15 cellular contexts compared by ENCODE assay signal in the genomic region with DNA sequence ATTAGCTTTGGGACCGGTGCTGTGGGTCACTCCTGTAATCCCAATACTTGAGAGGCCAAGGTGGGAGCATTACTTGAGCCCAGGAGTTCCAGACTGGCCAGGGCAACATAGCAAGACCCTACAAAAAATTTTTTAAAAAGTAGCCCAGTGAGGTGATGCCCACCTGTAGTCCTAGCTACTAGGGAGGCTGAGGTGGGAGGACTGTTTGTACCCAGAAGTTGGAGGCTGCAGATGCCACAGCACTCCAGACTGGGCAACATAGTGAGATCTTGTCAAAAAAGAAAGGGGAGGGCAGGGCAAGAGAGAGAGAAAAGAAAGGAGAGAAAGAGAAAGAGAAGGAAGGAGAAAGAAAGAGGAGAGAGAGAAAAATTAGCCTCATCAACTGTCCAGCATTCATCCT. TPM values are rescaled to one million over a fixed set of nuclear protein-coding genes. Genes with fewer than 3 reads are reported as not detected.
DNase-seq lines count a peak whose midpoint lies in the region; FAIRE-seq and TF ChIP-seq lines count a peak whose summit lies in the region.
"Had no signal": no experiment of that assay in that cellular context is flagged by ENCODE, and none has a peak within 500 bp of the region (broad histone marks: within the 10 kb centered on the region; RNA-seq: fewer than 3 reads in every experiment).

No MANE protein-coding gene starts in this region.

- H4K20me1 ChIP-seq in astrocyte (ENCODE audit: insufficient read depth, low read length), result peaks cover 54% of the 10 kb centered on the region

- WGBS in trophoblast cell (ENCODE audit: extremely low coverage, insufficient coverage, insufficient read length), result no CpG with 5 or more reads among the region's 1 CpG

- no peak overlapping the region for H3K14ac ChIP-seq in trophoblast cell (ENCODE audit: low read length)

- H3K79me2 ChIP-seq in astrocyte (ENCODE audit: insufficient read depth, low read length) (peaks cover 98% of the 10 kb centered on the region), trophoblast cell (ENCODE audit: control insufficient read depth, insufficient read depth, low read length, poor library complexity) (peaks cover 19% of the 10 kb centered on the region)

- H2BK120ac ChIP-seq in trophoblast cell (ENCODE audit: insufficient read depth, low read length, poor library complexity), result no peak overlapping the region

- no peak overlapping the region for H2BK12ac ChIP-seq in trophoblast cell (ENCODE audit: low read length)

- no peak overlapping the region for H2AFZ ChIP-seq in astrocyte (ENCODE audit: low read depth, low read length)
- H2AFZ ChIP-seq in trophoblast cell (ENCODE audit: insufficient read depth, low read length, poor library complexity), result no peak overlapping the region

- H3K4me2 ChIP-seq in astrocyte (ENCODE audit: low read length) (no peak overlapping the region), trophoblast cell (ENCODE audit: low read length) (no peak overlapping the region)
- H3K4me2 ChIP-seq: BLaER1 had no signal

- no peak for DNase-seq in activated naive CD4-positive, alpha-beta T cell treated with anti-CD3 and anti-CD28 coated beads, Interleukin-2, amount 10 ng/mL, durations not matched to agents 7 days and 5 days
- no peak for DNase-seq in activated naive CD4-positive, alpha-beta T cell treated with anti-CD3 and anti-CD28 coated beads for 36 hours
- DNase-seq in astrocyte (ENCODE audit: low read depth) (no peak), trophoblast cell (no peak), inferior parietal cortex (ENCODE audit: extremely low spot score) (no peak), nephron progenitor cell (no peak), KBM-7 (no peak)
- DNase-seq: AML-193; CD8-positive, alpha-beta memory T cell; DMS53; GF-D8; HCEC 1CT had no signal

- H3K9me3 ChIP-seq in astrocyte (ENCODE audit: insufficient read depth, low read depth, low read length), result no peaks in the 10 kb centered on the region
- H3K9me3 ChIP-seq in trophoblast cell (ENCODE audit: insufficient read depth, low read depth, low read length), result no peaks in the 10 kb centered on the region
- H3K9me3 ChIP-seq: BLaER1 had no signal

- H3K36me3 Mint-ChIP-seq in activated naive CD4-positive, alpha-beta T cell treated with anti-CD3 and anti-CD28 coated beads, Interleukin-2, amount 10 ng/mL, durations not matched to agents 7 days and 5 days, result peaks cover 1% of the 10 kb centered on the region
- H3K36me3 Mint-ChIP-seq in activated naive CD4-positive, alpha-beta T cell treated with anti-CD3 and anti-CD28 coated beads for 36 hours (ENCODE audit: low read depth), result no peaks in the 10 kb centered on the region
- H3K36me3 Mint-ChIP-seq in astrocyte (ENCODE audit: low read depth, unreplicated experiment) (no peaks in the 10 kb centered on the region), nephron progenitor cell (ENCODE audit: low read depth) (peaks cover 37% of the 10 kb centered on the region)
- H3K36me3 Mint-ChIP-seq: CD8-positive, alpha-beta memory T cell; IgD-negative memory B cell had no signal

- peak overlapping the region; percentile 68 for H3K27ac Mint-ChIP-seq in activated naive CD4-positive, alpha-beta T cell treated with anti-CD3 and anti-CD28 coated beads, Interleukin-2, amount 10 ng/mL, durations not matched to agents 7 days and 5 days
- no peak overlapping the region for H3K27ac Mint-ChIP-seq in activated naive CD4-positive, alpha-beta T cell treated with anti-CD3 and anti-CD28 coated beads for 36 hours
- peak overlapping the region; percentile 37 for H3K27ac Mint-ChIP-seq in astrocyte (ENCODE audit: unreplicated experiment)
- H3K27ac Mint-ChIP-seq in nephron progenitor cell, result no peak overlapping the region
- H3K27ac Mint-ChIP-seq: CD8-positive, alpha-beta memory T cell; IgD-negative memory B cell had no signal

- H3K79me1 ChIP-seq in trophoblast cell (ENCODE audit: low read length), result no peaks in the 10 kb centered on the region

- H3K36me3 ChIP-seq in astrocyte (ENCODE audit: insufficient read depth, low read length) (no peaks in the 10 kb centered on the region), trophoblast cell (ENCODE audit: control insufficient read depth in 1 of 2, insufficient read depth in 2 of 2, low read length in 2 of 2) (peaks cover 0 to 3% of the 10 kb centered on the region in 2 experiments)
- H3K36me3 ChIP-seq: BLaER1 had no signal

- no peak overlapping the region for H3K4me3 Mint-ChIP-seq in activated naive CD4-positive, alpha-beta T cell treated with anti-CD3 and anti-CD28 coated beads, Interleukin-2, amount 10 ng/mL, durations not matched to agents 7 days and 5 days
- H3K4me3 Mint-ChIP-seq in activated naive CD4-positive, alpha-beta T cell treated with anti-CD3 and anti-CD28 coated beads for 36 hours, result no peak overlapping the region
- H3K4me3 Mint-ChIP-seq in astrocyte (ENCODE audit: unreplicated experiment) (peak overlapping the region; percentile 48), nephron progenitor cell (no peak overlapping the region)

- CTCF ChIA-PET in activated naive CD4-positive, alpha-beta T cell treated with anti-CD3 and anti-CD28 coated beads, Interleukin-2, amount 10 ng/mL, durations not matched to agents 7 days and 5 days (lab: Charles Lee), result no interaction called here
- CTCF ChIA-PET in activated naive CD4-positive, alpha-beta T cell treated with anti-CD3 and anti-CD28 coated beads for 36 hours (lab: Charles Lee), result no interaction called here

- peak overlapping the region; percentile 38 for H3K4ac ChIP-seq in trophoblast cell (ENCODE audit: low read depth, low read length)

- H3K27ac ChIP-seq in astrocyte (ENCODE audit: low read depth, low read length), result no peak overlapping the region
- no peak overlapping the region for H3K27ac ChIP-seq in trophoblast cell (ENCODE audit: low read depth, low read length)
- H3K27ac ChIP-seq: 22Rv1, BLaER1 had no signal

- TF ChIP-seq CTCF in astrocyte (IDR thresholded peaks at IDR 0.05; ENCODE audit: insufficient read depth, low read depth, low read length) (no peak), nephron progenitor cell (IDR thresholded peaks at IDR 0.05) (no peak)

- H3K4me1 Mint-ChIP-seq in activated naive CD4-positive, alpha-beta T cell treated with anti-CD3 and anti-CD28 coated beads, Interleukin-2, amount 10 ng/mL, durations not matched to agents 7 days and 5 days, result peaks cover 3% of the 10 kb centered on the region
- H3K4me1 Mint-ChIP-seq in activated naive CD4-positive, alpha-beta T cell treated with anti-CD3 and anti-CD28 coated beads for 36 hours (ENCODE audit: low read depth), result peaks cover 1% of the 10 kb centered on the region
- H3K4me1 Mint-ChIP-seq in astrocyte (ENCODE audit: low read depth, unreplicated experiment) (peaks cover 15% of the 10 kb centered on the region), nephron progenitor cell (peaks cover 52% of the 10 kb centered on the region)

- H3K4me3 ChIP-seq in astrocyte (ENCODE audit: insufficient read depth, low read depth, low read length) (no peak overlapping the region), trophoblast cell (ENCODE audit: low read depth, low read length) (no peak overlapping the region)
- H3K4me3 ChIP-seq: BLaER1 had no signal

- no peaks in the 10 kb centered on the region for H3K9me3 Mint-ChIP-seq in activated naive CD4-positive, alpha-beta T cell treated with anti-CD3 and anti-CD28 coated beads, Interleukin-2, amount 10 ng/mL, durations not matched to agents 7 days and 5 days
- H3K9me3 Mint-ChIP-seq in activated naive CD4-positive, alpha-beta T cell treated with anti-CD3 and anti-CD28 coated beads for 36 hours, result no peaks in the 10 kb centered on the region
- H3K9me3 Mint-ChIP-seq in astrocyte (ENCODE audit: unreplicated experiment) (no peaks in the 10 kb centered on the region), nephron progenitor cell (peaks cover 6% of the 10 kb centered on the region)
- H3K9me3 Mint-ChIP-seq: CD8-positive, alpha-beta memory T cell; IgD-negative memory B cell had no signal

- no peak overlapping the region for H2AK5ac ChIP-seq in trophoblast cell (ENCODE audit: low read length)

- intact Hi-C loops in activated naive CD4-positive, alpha-beta T cell treated with anti-CD3 and anti-CD28 coated beads for 36 hours (cut with micrococcal nuclease), result loop anchor here (10.0 kb wide), 1 partner anchor 556 kb away; no protein-coding TSS in a partner anchor

- H3K27me3 ChIP-seq in astrocyte (ENCODE audit: insufficient read depth, low read length) (no peaks in the 10 kb centered on the region), trophoblast cell (ENCODE audit: insufficient read depth, low read length) (no peaks in the 10 kb centered on the region)

- H3K18ac ChIP-seq in trophoblast cell (ENCODE audit: low read length), result no peak overlapping the region

- H3K27me3 Mint-ChIP-seq in activated naive CD4-positive, alpha-beta T cell treated with anti-CD3 and anti-CD28 coated beads, Interleukin-2, amount 10 ng/mL, durations not matched to agents 7 days and 5 days, result peaks cover 47% of the 10 kb centered on the region
- peaks cover 12% of the 10 kb centered on the region for H3K27me3 Mint-ChIP-seq in activated naive CD4-positive, alpha-beta T cell treated with anti-CD3 and anti-CD28 coated beads for 36 hours (ENCODE audit: low read depth)
- H3K27me3 Mint-ChIP-seq in astrocyte (ENCODE audit: low read depth, unreplicated experiment) (no peaks in the 10 kb centered on the region), nephron progenitor cell (ENCODE audit: low read depth, poor library complexity) (no peaks in the 10 kb centered on the region)

- no peak overlapping the region for H3K23ac ChIP-seq in trophoblast cell (ENCODE audit: low read length)

- no peak overlapping the region for H4K12ac ChIP-seq in trophoblast cell (ENCODE audit: low read depth, low read length)

- H4K8ac ChIP-seq in trophoblast cell (ENCODE audit: low read depth, low read length), result no peak overlapping the region

- in situ Hi-C loops in KBM-7 (cut with MboI; ENCODE audit: low pct_unique_long_range_greater_than_20kb, low sequenced_read_pairs), result no loop called here

- no peak overlapping the region for H2BK5ac ChIP-seq in trophoblast cell (ENCODE audit: low read depth, low read length, poor library complexity)

- no peak overlapping the region for H4K91ac ChIP-seq in trophoblast cell (ENCODE audit: low read depth, low read length)

- H3K9ac ChIP-seq in astrocyte (ENCODE audit: low read length) (no peak overlapping the region), trophoblast cell (ENCODE audit: low read length) (no peak overlapping the region)
- H3K9ac ChIP-seq: BLaER1 had no signal

- FAIRE-seq in astrocyte (lab: Jason Lieb, UNC), result no peak

- H3K4me1 ChIP-seq in astrocyte (ENCODE audit: insufficient read depth, low read length) (peaks cover 9% of the 10 kb centered on the region), trophoblast cell (ENCODE audit: control insufficient read depth in 1 of 2, insufficient read depth in 2 of 2, low read length in 2 of 2) (peaks cover 4 to 14% of the 10 kb centered on the region in 2 experiments)

RNA-seq across cellular contexts. Expression of a gene that starts 6.3 kb away (rescaled TPM):
- total RNA-seq in activated naive CD4-positive, alpha-beta T cell treated with anti-CD3 and anti-CD28 coated beads for 36 hours, result 1 to 10 TPM; 2.2 to 2.6 TPM
- total RNA-seq in astrocyte, result 61.6 and 77.3 TPM in 2 replicates
- polyA plus RNA-seq in trophoblast cell (2013), result 121 and 122 TPM in 2 replicates

RNA-seq across cellular contexts. Expression of a gene that starts 7.0 kb away (rescaled TPM):
- 10 to 100 TPM; 30.3 to 32.7 TPM for total RNA-seq in activated naive CD4-positive, alpha-beta T cell treated with anti-CD3 and anti-CD28 coated beads for 36 hours
- 30.7 and 31.8 TPM in 2 replicates for total RNA-seq in astrocyte
- polyA plus RNA-seq in trophoblast cell (2013), result 20.4 and 21.1 TPM in 2 replicates

Comparison
In these comparisons a context has a peak if more than half of its experiments do, and no peak if none do; other contexts are left out.
1. H3K27ac Mint-ChIP-seq: peak in activated naive CD4-positive, alpha-beta T cell treated with anti-CD3 and anti-CD28 coated beads, Interleukin-2, amount 10 ng/mL, durations not matched to agents 7 days and 5 days (single experiment) and astrocyte (single experiment); none in activated naive CD4-positive, alpha-beta T cell treated with anti-CD3 and anti-CD28 coated beads for 36 hours (single experiment) and nephron progenitor cell (single experiment).
2. RNA of a gene that starts 6.3 kb away (total RNA-seq): 61.6 to 77.3 TPM in astrocyte; 2.2 to 2.6 TPM in activated naive CD4-positive, alpha-beta T cell treated with anti-CD3 and anti-CD28 coated beads for 36 hours; every median in the first group is over 10 times any median in the second.